ENCODE assay signal across 7 cellular contexts in genomic region chr11:88948908-88949307, GRCh38.
A peak's percentile ranks its signal among the peaks of the same experiment; 100 is the strongest.
DNase-seq lines count a peak whose midpoint lies in the region; ATAC-seq, FAIRE-seq and TF ChIP-seq lines count a peak whose summit lies in the region.
"Not testable (repeated sequence)": the region's sequence is repeated elsewhere in the genome, so short reads cannot be mapped to it uniquely, and the experiment has no call there.

No MANE protein-coding gene starts in this region.

- H3K4me3 ChIP-seq in PC-3 (ENCODE audit: low read length); epithelial cell of esophagus (ENCODE audit: low read length): not testable (repeated sequence)

- H3K27ac Mint-ChIP-seq in MCF 10A (ENCODE audit: low read depth, unreplicated experiment), result not testable (repeated sequence)

- not testable (repeated sequence) for H3K9me2 ChIP-seq in PC-3 (replicated peaks; ENCODE audit: low read length)

- 0 out of 2 replicates have a peak overlapping the region, but pooled peaks have one; percentile 45 for H2AFZ ChIP-seq in PC-3 (ENCODE audit: low read length)

- H3K9me3 Mint-ChIP-seq in MCF 10A (ENCODE audit: unreplicated experiment), result not testable (repeated sequence)

- not testable (repeated sequence) for H3K4me3 Mint-ChIP-seq in MCF 10A (ENCODE audit: unreplicated experiment)

- not testable (repeated sequence) for H3K79me2 ChIP-seq in PC-3 (ENCODE audit: low read length)

- not testable (repeated sequence) for H3F3A ChIP-seq in PC-3 (ENCODE audit: low read length, unreplicated experiment)

- H3K27me3 ChIP-seq in PC-3 (ENCODE audit: low read length), result not testable (repeated sequence)

- not testable (repeated sequence) for TF ChIP-seq CTCF in PC-3 (conservative IDR thresholded peaks at IDR 0.05; ENCODE audit: low read depth, low read length); MCF 10A (IDR thresholded peaks at IDR 0.05; ENCODE audit: unreplicated experiment); epithelial cell of esophagus (IDR thresholded peaks at IDR 0.05; ENCODE audit: insufficient read depth, low read depth, low read length, missing control alignments)

- TF ChIP-seq POLR2A in H54 (IDR thresholded peaks at IDR 0.05; ENCODE audit: low read depth, low read length), result not testable (repeated sequence)

- H3K9me3 ChIP-seq in PC-3 (ENCODE audit: low read length), result not testable (repeated sequence)

- POLR2A ChIA-PET in PC-3 (lab: Charles Lee; ENCODE audit: unreplicated experiment); MCF 10A (lab: Yijun Ruan, JAX): not testable (repeated sequence)

- H3K4me2 ChIP-seq in PC-3 (ENCODE audit: low read length), result 0 out of 2 replicates have a peak overlapping the region, but pooled peaks have one; percentile 16

- not testable (repeated sequence) for DNase-seq in H54 (ENCODE audit: insufficient read length, low spot score)
- DNase-seq in NCI-H510A treated with DMSO at 0.1 percent for 48 hours (lab: John Stamatoyannopoulos, UW), result peak; percentile 23
- peak; percentile 61 for DNase-seq in PC-3
- DNase-seq in MCF 10A (ENCODE audit: unreplicated experiment), result peak; percentile 65
- peak; percentile 75 for DNase-seq in epithelial cell of esophagus (ENCODE audit: low read depth)
- DNase-seq in renal cortical epithelial cell (ENCODE audit: low read depth), result peak; percentile 2

- not testable (repeated sequence) for H3K27me3 Mint-ChIP-seq in MCF 10A (ENCODE audit: insufficient read depth, unreplicated experiment)

- not testable (repeated sequence) for H3K9ac ChIP-seq in PC-3 (ENCODE audit: low read length)

- not testable (repeated sequence) for H4K20me1 ChIP-seq in PC-3 (ENCODE audit: low read length)

- H3K4me1 Mint-ChIP-seq in MCF 10A (ENCODE audit: insufficient read depth, unreplicated experiment), result peaks cover 12% of the 10 kb centered on the region

- FAIRE-seq in H54 (lab: Jason Lieb, UNC), result peak; percentile 43

- intact Hi-C loops in PC-3 (cut with micrococcal nuclease); MCF 10A (cut with micrococcal nuclease): not testable (repeated sequence)

- not testable (repeated sequence) for H3K27ac ChIP-seq in PC-3 (ENCODE audit: low read length)

- not testable (repeated sequence) for H3K36me3 Mint-ChIP-seq in MCF 10A (ENCODE audit: insufficient read depth, unreplicated experiment)

- H3K4me1 ChIP-seq in PC-3 (ENCODE audit: insufficient read depth, low read length), result not testable (repeated sequence)

- ATAC-seq in GM18907 (IDR thresholded peaks at IDR 0.05; ENCODE audit: unreplicated experiment), result peak; percentile 33
- ATAC-seq in PC-3, result not testable (repeated sequence)

- CTCF ChIA-PET in PC-3 (lab: Charles Lee); MCF 10A (lab: Yijun Ruan, JAX): not testable (repeated sequence)

- H3K36me3 ChIP-seq in PC-3 (ENCODE audit: low read depth, low read length), result not testable (repeated sequence)

- BruUV-seq in PC-3 (replicated peaks; lab: Mats Ljungman, UMichigan); MCF 10A (replicated peaks; lab: Mats Ljungman, UMichigan): not testable (repeated sequence)
